ENCODE assay signal across 23 cellular contexts in genomic region chr6:39182604-39183003, GRCh38. TPM values are rescaled to one million over a fixed set of nuclear protein-coding genes. Genes with fewer than 3 reads are reported as not detected.
"Had no signal": no experiment of that assay in that cellular context is flagged by ENCODE, and none has a peak within 500 bp of the region (broad histone marks: within the 10 kb centered on the region; RNA-seq: fewer than 3 reads in every experiment).

No MANE protein-coding gene starts in this region.

- ATAC-seq: activated T-helper 17 cell treated with anti-CD3 and anti-CD28 coated beads, Interleukin-2, amount 50 U/mL, for 72 hours; left ventricle myocardium superior; natural killer cell had no signal

- H3K27me3 Mint-ChIP-seq: activated naive CD8-positive, alpha-beta T cell; activated T-cell treated with anti-CD3 and anti-CD28 coated beads, Interleukin-2, amount 50 U/mL, for 24 hours; activated T-helper 17 cell treated with anti-CD3 and anti-CD28 coated beads, Interleukin-2, amount 50 U/mL, for 72 hours; central memory CD8-positive, alpha-beta T cell; type B pancreatic cell had no signal

- H3K27ac Mint-ChIP-seq: activated naive CD8-positive, alpha-beta T cell; activated T-cell treated with anti-CD3 and anti-CD28 coated beads, Interleukin-2, amount 50 U/mL, for 24 hours; activated T-helper 17 cell treated with anti-CD3 and anti-CD28 coated beads, Interleukin-2, amount 50 U/mL, for 72 hours; immature natural killer cell; natural killer cell; type B pancreatic cell had no signal

- H3K4me3 Mint-ChIP-seq: activated naive CD8-positive, alpha-beta T cell; activated T-cell treated with anti-CD3 and anti-CD28 coated beads, Interleukin-2, amount 50 U/mL, for 24 hours; activated T-helper 17 cell treated with anti-CD3 and anti-CD28 coated beads, Interleukin-2, amount 50 U/mL, for 72 hours; central memory CD8-positive, alpha-beta T cell; immature natural killer cell; natural killer cell; type B pancreatic cell had no signal

- H3K4me1 Mint-ChIP-seq: activated T-helper 17 cell treated with anti-CD3 and anti-CD28 coated beads, Interleukin-2, amount 50 U/mL, for 72 hours; central memory CD8-positive, alpha-beta T cell; immature natural killer cell; natural killer cell had no signal

- FAIRE-seq: frontal cortex had no signal

- H3K36me3 Mint-ChIP-seq: immature natural killer cell, type B pancreatic cell had no signal

- DNase-seq: activated CD8-positive, alpha-beta memory T cell treated with anti-CD3 and anti-CD28 coated beads for 24 hours; activated CD8-positive, alpha-beta memory T cell treated with anti-CD3 and anti-CD28 coated beads, Interleukin-2, amount 50 U/mL, for 4 hours; activated naive CD4-positive, alpha-beta T cell; activated T-cell treated with anti-CD3 and anti-CD28 coated beads, Interleukin-2, amount 50 U/mL, for 24 hours; amniotic stem cell; colonic mucosa; dorsolateral prefrontal cortex; glutamatergic neuron; immature natural killer cell; kidney glomerular epithelial cell; left ventricle myocardium superior; mammary epithelial cell; midbrain; natural killer cell; spleen; stimulated activated CD4-positive, alpha-beta T cell treated with anti-CD3 and anti-CD28 coated beads, Interleukin-4, amount 100 ng/mL, for 1 hour; stimulated activated naive CD4-positive, alpha-beta T cell treated with Interleukin-2 at 50 U/mL for 16 hours had no signal

- H3K9me3 Mint-ChIP-seq: central memory CD8-positive, alpha-beta T cell; natural killer cell had no signal

RNA-seq across cellular contexts. Expression of gene KCNK5, which starts 46.7 kb away (rescaled TPM):
- total RNA-seq: osteocyte had no signal
